In genomic region chr2:12502759-12503158, GRCh38 we compare ENCODE assay signal across 9 cellular contexts.
DNase-seq lines count a peak whose midpoint lies in the region; ATAC-seq lines count a peak whose summit lies in the region.
"Had no signal": no experiment of that assay in that cellular context is flagged by ENCODE, and none has a peak within 500 bp of the region (broad histone marks: within the 10 kb centered on the region; RNA-seq: fewer than 3 reads in every experiment).

No MANE protein-coding gene starts in this region.

- H3K9me3 ChIP-seq in SK-N-MC (ENCODE audit: low read depth, low read length) = no peaks in the 10 kb centered on the region

- no peak overlapping the region for H3K4me3 ChIP-seq in SK-N-MC
- H3K4me3 ChIP-seq: lung had no signal

- DNase-seq in HCEC 1CT (peak; percentile 56), SK-N-MC (ENCODE audit: low read depth, low spot score) (peak; percentile 75), amniotic epithelial cell (ENCODE audit: low read depth) (peak; percentile 49)
- peak; percentile 25 to 39 for DNase-seq in stimulated activated CD8-positive, alpha-beta memory T cell treated with anti-CD3 and anti-CD28 coated beads, Interleukin-2, amount 100 ng/mL, for 48 hours (ENCODE audit: low read depth in 2 of 2)
- no peak for DNase-seq in effector CD8-positive, alpha-beta T cell (lab: John Stamatoyannopoulos, UW)
- DNase-seq: small intestine had no signal

- peak overlapping the region; percentile 87 for H3K27ac ChIP-seq in SK-N-MC

- ATAC-seq in HG03432 (IDR thresholded peaks at IDR 0.05; ENCODE audit: unreplicated experiment) (no peak), HG02973 (IDR thresholded peaks at IDR 0.05; ENCODE audit: unreplicated experiment) (no peak)

- H3K9ac ChIP-seq in SK-N-MC (ENCODE audit: insufficient read length) = no peak overlapping the region

- H3K36me3 ChIP-seq in SK-N-MC (ENCODE audit: insufficient read depth, low read length) = no peaks in the 10 kb centered on the region
